1 cellular context compared by ENCODE assay signal in the genomic region with DNA sequence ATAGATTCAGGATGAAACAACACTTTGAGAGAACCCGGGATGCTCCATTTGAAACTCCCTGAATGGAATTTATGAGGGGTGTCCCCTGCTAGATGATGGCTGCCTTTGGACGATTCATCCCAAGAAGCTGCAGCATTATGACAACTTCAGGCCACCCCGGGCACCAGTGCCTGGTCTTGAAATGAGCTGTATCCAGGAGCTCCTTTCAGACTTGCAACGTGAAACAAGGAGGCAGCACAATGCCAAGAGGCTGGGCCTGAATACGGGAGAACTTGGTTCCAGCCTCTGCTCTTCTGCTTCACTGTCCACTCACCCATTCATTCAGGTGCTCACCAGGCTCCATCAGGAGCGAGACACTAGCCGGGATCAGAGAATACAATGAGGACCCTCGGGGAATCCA.
TF ChIP-seq lines count a peak whose summit lies in the region.

No MANE protein-coding gene starts in this region.

TF ChIP-seq in WTC11, 78 proteins besides CTCF, POLR2A, EP300 and RAD21 (continued from another document):
- no peak for TF ChIP-seq FOXK1 (CRISPR knock-in tag; IDR thresholded peaks at IDR 0.05)
